ENCODE assay signal across 21 cellular contexts in genomic region chr6:163897030-163897429, GRCh38.
DNase-seq lines count a peak whose midpoint lies in the region; ATAC-seq, FAIRE-seq and TF ChIP-seq lines count a peak whose summit lies in the region.
"Had no signal": no experiment of that assay in that cellular context is flagged by ENCODE, and none has a peak within 500 bp of the region (broad histone marks: within the 10 kb centered on the region; RNA-seq: fewer than 3 reads in every experiment).

No MANE protein-coding gene starts in this region.

- TF ChIP-seq EP300 in K562 (IDR thresholded peaks at IDR 0.05; ENCODE audit: low read length): no peak

- CTCF ChIA-PET in K562 (lab: Yijun Ruan, JAX; ENCODE audit: low intra/inter-chr PET ratio): no interaction called here

- FAIRE-seq in K562 (lab: Jason Lieb, UNC): peak; percentile 11

- peak; percentile 14 for DNase-seq in A172 (ENCODE audit: low spot score)
- peak; percentile 10 for DNase-seq in HFFc6
- no peak for DNase-seq in K562 (ENCODE audit: extremely low read depth in 1 of 4, low spot score in 3 of 4)
- DNase-seq in medulla oblongata (ENCODE audit: extremely low spot score): peak; percentile 47
- DNase-seq in epidermal melanocyte (ENCODE audit: insufficient read length, low spot score): no peak
- no peak for DNase-seq in OCI-M2 (lab: John Stamatoyannopoulos, UW; ENCODE audit: unreplicated experiment)
- DNase-seq in Right ventricle myocardium superior: no peak
- DNase-seq in left ventricle myocardium inferior: no peak
- DNase-seq: 8988T; activated CD4-positive, alpha-beta T cell treated with anti-CD3 and anti-CD28 coated beads for 1 hour; CD4-positive, alpha-beta T cell; DMS79 treated with DMSO at 0.1 percent for 48 hours; NCI-H1694 treated with DMSO at 0.1 percent for 48 hours; NCI-H446; posterior cingulate gyrus; SIG-M5; stimulated activated CD4-positive, alpha-beta T cell treated with anti-CD3 and anti-CD28 coated beads, Interleukin-12 subunit alpha, Interleukin-12 subunit beta, amount 100 ng/mL, for 4 hours; stimulated activated naive CD4-positive, alpha-beta T cell treated with Interleukin-2 at 50 U/mL for 16 hours; T-helper 2 cell had no signal

- in situ Hi-C loops in K562 (cut with MboI): no loop called here

- no peak overlapping the region for H3K9ac ChIP-seq in K562 (ENCODE audit: insufficient read depth in 1 of 2, low read depth in 2 of 2, low read length in 2 of 2)

- peaks cover 7% of the 10 kb centered on the region; the same call in 1 of the 2 replicates for H3K9me3 Mint-ChIP-seq in HFFc6
- H3K9me3 Mint-ChIP-seq: CD4-positive, alpha-beta T cell had no signal

- H3K4me3 Mint-ChIP-seq in HFFc6: no peak overlapping the region
- H3K4me3 Mint-ChIP-seq: CD4-positive, alpha-beta T cell had no signal

- H2AFZ ChIP-seq in K562 (ENCODE audit: low read depth, low read length): no peak overlapping the region

- H3K27me3 ChIP-seq in K562 (ENCODE audit: control insufficient read depth in 2 of 2, insufficient read depth in 2 of 2, low read length in 2 of 2) (peaks cover 30 to 40% of the 10 kb centered on the region in 2 experiments), left ventricle myocardium inferior (ENCODE audit: low read depth) (no peaks in the 10 kb centered on the region)
- H3K27me3 ChIP-seq: cardiac muscle cell had no signal

- ATAC-seq in K562 (no peak), Right ventricle myocardium superior (ENCODE audit: poor library complexity) (no peak)

- no peak overlapping the region for H3K27ac ChIP-seq in K562 (ENCODE audit: extremely low read depth, low read depth, low read length)
- no peak overlapping the region for H3K27ac ChIP-seq in left ventricle myocardium inferior (replicated peaks)
- H3K27ac ChIP-seq: cardiac muscle cell had no signal

- no peaks in the 10 kb centered on the region; the same call in 1 of the 2 replicates for H3K27me3 Mint-ChIP-seq in HFFc6 (ENCODE audit: insufficient read depth)
- H3K27me3 Mint-ChIP-seq: CD4-positive, alpha-beta T cell had no signal

- TF ChIP-seq POLR2A in K562 (conservative IDR thresholded peaks at IDR 0.05): no peak

- no peak overlapping the region for H3K4me2 ChIP-seq in K562 (ENCODE audit: insufficient read depth, low read length)

- H3K36me3 ChIP-seq in K562 (ENCODE audit: control insufficient read depth, insufficient read depth, low read length) (no peaks in the 10 kb centered on the region), left ventricle myocardium inferior (no peaks in the 10 kb centered on the region)
- H3K36me3 ChIP-seq: cardiac muscle cell, HAP-1 had no signal

- no peaks in the 10 kb centered on the region for H3K36me3 Mint-ChIP-seq in HFFc6 (ENCODE audit: low read depth)

- no peaks in the 10 kb centered on the region for H3K79me2 ChIP-seq in K562 (ENCODE audit: control insufficient read depth, insufficient read depth, low read length)

- H4K20me1 ChIP-seq in K562 (replicated peaks; ENCODE audit: control insufficient read depth, insufficient read depth, low read length): no peaks in the 10 kb centered on the region

- H3K4me1 ChIP-seq in K562 (replicated peaks in 1 of 2; ENCODE audit: control insufficient read depth in 2 of 2, insufficient read depth in 2 of 2, low read length in 2 of 2) (no peaks in the 10 kb centered on the region), left ventricle myocardium inferior (no peaks in the 10 kb centered on the region)
- H3K4me1 ChIP-seq: HAP-1 had no signal

- H3K9me3 ChIP-seq in K562 (replicated peaks; ENCODE audit: control insufficient read depth, insufficient read depth, low read depth, low read length): no peaks in the 10 kb centered on the region
- H3K9me3 ChIP-seq in left ventricle myocardium inferior (replicated peaks): no peaks in the 10 kb centered on the region
- H3K9me3 ChIP-seq: HAP-1 had no signal

- no peak for TF ChIP-seq RAD21 in K562 (CRISPR knock-in tag; conservative IDR thresholded peaks at IDR 0.05 in 1 of 2, IDR thresholded peaks at IDR 0.05 in 1 of 2)

- WGBS in K562 (ENCODE audit: insufficient coverage, low coverage, missing lambda C conversion rate): 3% methylated on average over 8 of the region's 8 CpGs

- H3K9me1 ChIP-seq in K562 (ENCODE audit: control insufficient read depth, insufficient read depth, low read length): no peaks in the 10 kb centered on the region

- intact Hi-C loops in K562 (cut with micrococcal nuclease) (no loop called here), Right ventricle myocardium superior (cut with DNase I) (no loop called here), left ventricle myocardium inferior (cut with micrococcal nuclease) (no loop called here)

- POLR2A ChIA-PET in K562 (lab: Yijun Ruan, JAX): no interaction called here

- no TSS peak for BruUV-seq in K562 (replicated peaks; lab: Mats Ljungman, UMichigan)

- H3K4me3 ChIP-seq in K562 (no peak overlapping the region), left ventricle myocardium inferior (no peak overlapping the region)
- H3K4me3 ChIP-seq: cardiac muscle cell, HAP-1 had no signal

- no peaks in the 10 kb centered on the region for H3K4me1 Mint-ChIP-seq in HFFc6 (ENCODE audit: low read depth)

- no peak overlapping the region for H3K27ac Mint-ChIP-seq in HFFc6
- H3K27ac Mint-ChIP-seq: CD4-positive, alpha-beta T cell had no signal

- TF ChIP-seq CTCF in HFFc6 (IDR thresholded peaks at IDR 0.05) (no peak), K562 (IDR thresholded peaks at IDR 0.05 in 2 of 3, conservative IDR thresholded peaks at IDR 0.05 in 1 of 3; ENCODE audit: insufficient read depth in 2 of 3, low read depth in 1 of 3, low read length in 3 of 3) (no peak), left ventricle myocardium inferior (IDR thresholded peaks at IDR 0.05; ENCODE audit: borderline replicate concordance) (no peak)

TF ChIP-seq in K562, 482 proteins besides CTCF, POLR2A, EP300 and RAD21:
- no peak for TF ChIP-seq L3MBTL2 (IDR thresholded peaks at IDR 0.05)
- no peak for TF ChIP-seq JUNB (CRISPR knock-in tag; conservative IDR thresholded peaks at IDR 0.05)
- no peak for TF ChIP-seq ZNF263 (CRISPR knock-in tag; IDR thresholded peaks at IDR 0.05; ENCODE audit: borderline replicate concordance)
- TF ChIP-seq E2F5 (CRISPR knock-in tag; IDR thresholded peaks at IDR 0.05): no peak
- no peak for TF ChIP-seq PHF21A (IDR thresholded peaks at IDR 0.05; ENCODE audit: borderline replicate concordance, low read depth)
- no peak for TF ChIP-seq SMARCC2 (IDR thresholded peaks at IDR 0.05; ENCODE audit: low read depth)
- TF ChIP-seq FOXJ2 (tag; IDR thresholded peaks at IDR 0.05): no peak
- TF ChIP-seq ZNF592 (IDR thresholded peaks at IDR 0.05): no peak
- TF ChIP-seq SAP30 (IDR thresholded peaks at IDR 0.05; ENCODE audit: borderline replicate concordance, insufficient read depth, low read depth, low read length, poor library complexity, severe bottlenecking): no peak
- TF ChIP-seq HDAC1 (IDR thresholded peaks at IDR 0.05): no peak
TF ChIP-seq in K562: peak in this region for 0.

Comparison
In these comparisons a context has a peak if more than half of its experiments do, and no peak if none do; other contexts are left out.
1. DNase-seq: peak in A172 (single experiment), HFFc6 (single experiment) and medulla oblongata (single experiment); none in K562 (0 of 4), epidermal melanocyte (single experiment), OCI-M2 (single experiment), Right ventricle myocardium superior (single experiment) and left ventricle myocardium inferior (single experiment).